Comparison of ENCODE assay signal across 23 cellular contexts in the genomic region with DNA sequence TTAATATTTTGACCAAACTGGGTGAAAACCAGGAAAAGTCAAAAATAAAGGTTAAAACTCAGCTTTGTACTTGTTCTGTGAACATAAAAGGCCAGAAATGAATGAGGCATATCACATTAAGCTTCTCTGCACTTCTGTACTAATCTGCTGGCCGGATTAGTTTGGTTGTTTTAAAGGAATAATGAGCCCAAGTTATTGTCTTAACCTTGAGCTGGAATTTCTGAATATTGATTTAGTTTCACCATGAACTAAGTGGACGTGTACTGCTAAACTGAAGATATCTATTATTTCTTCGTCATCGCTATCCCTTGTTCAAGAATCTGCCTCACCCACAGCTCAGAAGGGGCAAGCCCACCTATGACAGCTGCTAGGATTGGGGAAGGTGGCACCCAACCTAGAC.
DNase-seq lines count a peak whose midpoint lies in the region; ATAC-seq, FAIRE-seq and TF ChIP-seq lines count a peak whose summit lies in the region.
"Had no signal": no experiment of that assay in that cellular context is flagged by ENCODE, and none has a peak within 500 bp of the region (broad histone marks: within the 10 kb centered on the region; RNA-seq: fewer than 3 reads in every experiment).

No MANE protein-coding gene starts in this region.

- H2BK15ac ChIP-seq in mesendoderm (replicated peaks; ENCODE audit: low read depth) = no peak overlapping the region

- no peak overlapping the region for H3K9ac ChIP-seq in mesendoderm (ENCODE audit: low read length)
- H3K9ac ChIP-seq: BLaER1 treated with 17β-estradiol and CSF1 and Interleukin-3, amounts not matched to agents 10 nM and 100 nM had no signal

- no peaks in the 10 kb centered on the region for H3K79me2 ChIP-seq in mesendoderm (ENCODE audit: control insufficient read depth, insufficient read depth, low read length)

- H3K23ac ChIP-seq in mesendoderm (ENCODE audit: low read length) = no peak overlapping the region

- no peak overlapping the region for H4K8ac ChIP-seq in mesendoderm (ENCODE audit: low read depth, low read length)

- no peak overlapping the region for H2BK5ac ChIP-seq in mesendoderm (ENCODE audit: low read length)

- H3K27me3 ChIP-seq in body of pancreas (no peaks in the 10 kb centered on the region), mesendoderm (ENCODE audit: insufficient read depth, low read length, poor library complexity) (no peaks in the 10 kb centered on the region), adrenal gland (peaks cover 9% of the 10 kb centered on the region)
- H3K27me3 ChIP-seq: BE2C; BLaER1 treated with 17β-estradiol and CSF1 and Interleukin-3, amounts not matched to agents 10 nM and 100 nM had no signal

- no peak overlapping the region for H4K5ac ChIP-seq in mesendoderm (ENCODE audit: low read length)

- H3K18ac ChIP-seq in mesendoderm (ENCODE audit: low read length) = peak overlapping the region; percentile 39

- no peak for DNase-seq in D721Med (ENCODE audit: insufficient read length, low spot score)
- DNase-seq in body of pancreas = no peak
- DNase-seq in mesendoderm = no peak
- peak; percentile 27 for DNase-seq in retinal pigment epithelial cell (ENCODE audit: low read depth)
- no peak for DNase-seq in adrenal gland
- no peak for DNase-seq in SKM-1 (lab: John Stamatoyannopoulos, UW; ENCODE audit: unreplicated experiment)
- DNase-seq in stimulated activated CD4-positive, alpha-beta T cell treated with anti-CD3 and anti-CD28 coated beads, Interleukin-4, amount 100 ng/mL, for 4 hours = no peak
- DNase-seq: 8988T; ACHN; AML-193; BE2C; CD4-positive, alpha-beta T cell; CD8-positive, alpha-beta memory T cell; DMS53; DMS79 treated with DMSO at 0.1 percent for 48 hours; GF-D8; GOT3; H7; HCEC 1CT had no signal

- no peak overlapping the region for H3K56ac ChIP-seq in mesendoderm (ENCODE audit: low read length)

- TF ChIP-seq CTCF in D721Med (IDR thresholded peaks at IDR 0.05; ENCODE audit: insufficient read depth, missing control alignments) (no peak), body of pancreas (IDR thresholded peaks at IDR 0.05) (no peak), retinal pigment epithelial cell (conservative IDR thresholded peaks at IDR 0.05; ENCODE audit: low read depth, low read length) (no peak), adrenal gland (IDR thresholded peaks at IDR 0.05) (no peak)

- no peak overlapping the region for H3K4me3 ChIP-seq in body of pancreas
- no peak overlapping the region for H3K4me3 ChIP-seq in mesendoderm (ENCODE audit: low read length)
- H3K4me3 ChIP-seq in retinal pigment epithelial cell (ENCODE audit: low read length) = no peak overlapping the region
- H3K4me3 ChIP-seq in adrenal gland = no peak overlapping the region
- H3K4me3 ChIP-seq: A549; BLaER1 treated with 17β-estradiol and CSF1 and Interleukin-3, amounts not matched to agents 10 nM and 100 nM had no signal

- intact Hi-C loops in body of pancreas (cut with DNase I) = no loop called here
- intact Hi-C loops in adrenal gland (cut with DNase I) = no loop called here

- H3K9me3 ChIP-seq in body of pancreas = no peaks in the 10 kb centered on the region
- H3K9me3 ChIP-seq in adrenal gland (replicated peaks in 1 of 3) = no peaks in the 10 kb centered on the region
- H3K9me3 ChIP-seq: BE2C had no signal

- TF ChIP-seq POLR2A in body of pancreas (IDR thresholded peaks at IDR 0.05) = no peak
- no peak for TF ChIP-seq POLR2A in adrenal gland (IDR thresholded peaks at IDR 0.05)

- H3K4me1 ChIP-seq in body of pancreas (peaks cover 9% of the 10 kb centered on the region), mesendoderm (ENCODE audit: control insufficient read depth, low read depth, low read length) (peaks cover 10% of the 10 kb centered on the region), adrenal gland (replicated peaks in 1 of 2) (no peaks in the 10 kb centered on the region)
- H3K4me1 ChIP-seq: A549; BE2C; BLaER1 treated with 17β-estradiol and CSF1 and Interleukin-3, amounts not matched to agents 10 nM and 100 nM had no signal

- peak; percentile 29 for FAIRE-seq in D721Med (lab: Jason Lieb, UNC)
- FAIRE-seq: A549, GM12891, GM18507 had no signal

- no peak overlapping the region for H2AK5ac ChIP-seq in mesendoderm (ENCODE audit: low read length)

- no peak overlapping the region for H3K4ac ChIP-seq in mesendoderm (ENCODE audit: low read depth, low read length)

- H3K4me2 ChIP-seq in mesendoderm (ENCODE audit: low read length) = no peak overlapping the region
- H3K4me2 ChIP-seq: A549; BLaER1 treated with 17β-estradiol and CSF1 and Interleukin-3, amounts not matched to agents 10 nM and 100 nM had no signal

- H3K27ac ChIP-seq in body of pancreas (peak overlapping the region in 2 of 4 donors; percentile 39 to 76), mesendoderm (ENCODE audit: low read depth, low read length) (no peak overlapping the region), adrenal gland (no peak overlapping the region)
- H3K27ac ChIP-seq: A549; BLaER1 treated with 17β-estradiol and CSF1 and Interleukin-3, amounts not matched to agents 10 nM and 100 nM had no signal

- ATAC-seq in body of pancreas = peak; percentile 68
- ATAC-seq: A549 had no signal

- no peaks in the 10 kb centered on the region for H3K36me3 ChIP-seq in body of pancreas (replicated peaks in 1 of 2; ENCODE audit: insufficient read depth in 1 of 2, low read depth in 2 of 2)
- no peaks in the 10 kb centered on the region for H3K36me3 ChIP-seq in mesendoderm (ENCODE audit: control insufficient read depth, insufficient read depth, low read length)
- H3K36me3 ChIP-seq in adrenal gland (replicated peaks in 1 of 2) = no peaks in the 10 kb centered on the region
- H3K36me3 ChIP-seq: BE2C; BLaER1 treated with 17β-estradiol and CSF1 and Interleukin-3, amounts not matched to agents 10 nM and 100 nM had no signal

- WGBS in body of pancreas, 2 donors = 20 to 39% methylated on average over 4 of the region's 4 CpGs
- WGBS in mesendoderm (ENCODE audit: extremely low coverage, insufficient coverage, low lambda C conversion rate) = no CpG with 5 or more reads among the region's 4 CpGs
- 64 to 76% (median 67%) methylated on average over 4 of the region's 4 CpGs for WGBS in adrenal gland, 4 donors

- no peak overlapping the region for H2BK120ac ChIP-seq in mesendoderm (ENCODE audit: low read depth, low read length)

- no peaks in the 10 kb centered on the region for H3K79me1 ChIP-seq in mesendoderm (ENCODE audit: low read length)
